In the genomic region with DNA sequence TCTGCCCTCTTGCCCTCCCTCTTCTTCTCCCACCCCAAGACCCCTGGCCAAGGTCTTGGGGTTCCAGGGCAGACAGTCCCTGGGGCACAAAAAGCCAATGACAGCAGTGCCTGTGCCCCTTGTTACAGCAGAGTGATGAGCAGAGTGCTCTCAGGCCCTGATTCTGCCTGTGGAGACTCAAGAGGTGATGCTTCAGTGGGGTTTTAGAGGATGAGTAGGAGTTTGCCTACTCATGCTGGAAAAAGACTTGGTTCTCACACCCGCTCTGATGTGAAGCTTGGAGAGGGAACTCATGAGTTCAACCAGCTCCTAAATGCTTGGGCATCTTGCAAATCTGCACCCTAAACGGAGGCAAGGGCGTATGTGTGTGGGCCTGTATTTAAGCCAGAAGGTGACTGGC, we compare ENCODE assay signal across 32 cellular contexts. TPM values are rescaled to one million over a fixed set of nuclear protein-coding genes. Genes with fewer than 3 reads are reported as not detected.
"Had no signal": no experiment of that assay in that cellular context is flagged by ENCODE, and none has a peak within 500 bp of the region (broad histone marks: within the 10 kb centered on the region; RNA-seq: fewer than 3 reads in every experiment).

No MANE protein-coding gene starts in this region.

- H3K27me3 ChIP-seq: body of pancreas, breast epithelium, cardiac muscle cell had no signal

- H3K27ac Mint-ChIP-seq: activated CD4-positive, alpha-beta memory T cell treated with anti-CD3 and anti-CD28 coated beads, Interleukin-2, amount 10 ng/mL, durations not matched to agents 7 days and 5 days; activated CD4-positive, alpha-beta T cell treated with anti-CD3 and anti-CD28 coated beads, Interleukin-2, amount 10 ng/mL, durations not matched to agents 7 days and 5 days; activated naive CD8-positive, alpha-beta T cell; activated T-cell treated with anti-CD3 and anti-CD28 coated beads, Interleukin-2, amount 50 U/mL, for 24 hours; activated T-cell treated with anti-CD3 and anti-CD28 coated beads, Interleukin-2, amount 50 U/mL, for 72 hours; dendritic cell treated with granulocyte-macrophage colony-stimulating factor and Interleukin-4, amounts not matched to agents 40 ng/mL and 50 ng/mL, for 4 days; effector memory CD8-positive, alpha-beta T cell; WTC11 had no signal

- DNase-seq: activated CD4-positive, alpha-beta memory T cell treated with anti-CD3 and anti-CD28 coated beads, Interleukin-2, amount 10 ng/mL, durations not matched to agents 7 days and 5 days; activated CD4-positive, alpha-beta T cell treated with anti-CD3 and anti-CD28 coated beads for 1 hour; activated CD4-positive, alpha-beta T cell treated with anti-CD3 and anti-CD28 coated beads for 4 hours; activated CD4-positive, alpha-beta T cell treated with anti-CD3 and anti-CD28 coated beads, Interleukin-2, amount 10 ng/mL, durations not matched to agents 7 days and 5 days; activated CD4-positive, alpha-beta T cell treated with anti-CD3 and anti-CD28 coated beads, Interleukin-2, amount 50 U/mL, for 4 hours; activated CD8-positive, alpha-beta memory T cell treated with anti-CD3 and anti-CD28 coated beads, Interleukin-2, amount 50 U/mL, for 48 hours; activated gamma-delta T cell treated with Interleukin-2 at 50 U/mL for 16 hours; activated naive CD4-positive, alpha-beta T cell treated with anti-CD3 and anti-CD28 coated beads, Interleukin-2, amount 50 U/mL, for 16 hours; activated naive CD4-positive, alpha-beta T cell treated with Interleukin-2 at 50 U/mL for 16 hours; activated T-cell treated with anti-CD3 and anti-CD28 coated beads for 4 hours; activated T-cell treated with anti-CD3 and anti-CD28 coated beads, Interleukin-2, amount 50 U/mL, for 24 hours; activated T-cell treated with anti-CD3 and anti-CD28 coated beads, Interleukin-2, amount 50 U/mL, for 72 hours; amniotic stem cell; aorta; body of pancreas; effector CD4-positive, alpha-beta T cell; effector memory CD8-positive, alpha-beta T cell; erythroblast; foreskin melanocyte; T-helper 2 cell had no signal

- H3K36me3 ChIP-seq: breast epithelium, cardiac muscle cell, esophagus muscularis mucosa, gastroesophageal sphincter had no signal

- H3K9me3 Mint-ChIP-seq: activated CD4-positive, alpha-beta memory T cell treated with anti-CD3 and anti-CD28 coated beads, Interleukin-2, amount 10 ng/mL, durations not matched to agents 7 days and 5 days; activated CD4-positive, alpha-beta T cell treated with anti-CD3 and anti-CD28 coated beads, Interleukin-2, amount 10 ng/mL, durations not matched to agents 7 days and 5 days; activated T-cell treated with anti-CD3 and anti-CD28 coated beads, Interleukin-2, amount 50 U/mL, for 24 hours; activated T-cell treated with anti-CD3 and anti-CD28 coated beads, Interleukin-2, amount 50 U/mL, for 72 hours; central memory CD8-positive, alpha-beta T cell; dendritic cell treated with granulocyte-macrophage colony-stimulating factor and Interleukin-4, amounts not matched to agents 40 ng/mL and 50 ng/mL, for 4 days; effector memory CD8-positive, alpha-beta T cell; WTC11 had no signal

- H3K9me3 ChIP-seq: body of pancreas, breast epithelium, esophagus muscularis mucosa, gastroesophageal sphincter had no signal

- H3K27ac ChIP-seq: body of pancreas, breast epithelium, cardiac muscle cell, coronary artery, esophagus muscularis mucosa, gastroesophageal sphincter, VCaP had no signal

- ATAC-seq: activated T-cell treated with anti-CD3 and anti-CD28 coated beads, Interleukin-2, amount 50 U/mL, for 72 hours; body of pancreas; effector memory CD8-positive, alpha-beta T cell; gastroesophageal sphincter; WTC11 had no signal

- FAIRE-seq: TTC549 had no signal

- H3K4me3 Mint-ChIP-seq: activated CD4-positive, alpha-beta memory T cell treated with anti-CD3 and anti-CD28 coated beads, Interleukin-2, amount 10 ng/mL, durations not matched to agents 7 days and 5 days; activated CD4-positive, alpha-beta T cell treated with anti-CD3 and anti-CD28 coated beads, Interleukin-2, amount 10 ng/mL, durations not matched to agents 7 days and 5 days; activated naive CD8-positive, alpha-beta T cell; activated T-cell treated with anti-CD3 and anti-CD28 coated beads, Interleukin-2, amount 50 U/mL, for 24 hours; activated T-cell treated with anti-CD3 and anti-CD28 coated beads, Interleukin-2, amount 50 U/mL, for 72 hours; central memory CD8-positive, alpha-beta T cell; dendritic cell treated with granulocyte-macrophage colony-stimulating factor and Interleukin-4, amounts not matched to agents 40 ng/mL and 50 ng/mL, for 4 days; effector memory CD8-positive, alpha-beta T cell; WTC11 had no signal

- H3K4me1 Mint-ChIP-seq: activated CD4-positive, alpha-beta memory T cell treated with anti-CD3 and anti-CD28 coated beads, Interleukin-2, amount 10 ng/mL, durations not matched to agents 7 days and 5 days; central memory CD8-positive, alpha-beta T cell had no signal

- H3K4me3 ChIP-seq: body of pancreas, breast epithelium, cardiac muscle cell, coronary artery, esophagus muscularis mucosa, gastroesophageal sphincter had no signal

- H3K4me1 ChIP-seq: body of pancreas, breast epithelium, gastroesophageal sphincter had no signal

- H3K36me3 Mint-ChIP-seq: activated naive CD8-positive, alpha-beta T cell; WTC11 had no signal

RNA-seq across cellular contexts. Expression of gene CAMK2B, which starts 58.2 kb away (rescaled TPM):
- total RNA-seq: activated CD4-positive, alpha-beta T cell treated with anti-CD3 and anti-CD28 coated beads, Interleukin-2, amount 10 ng/mL, durations not matched to agents 7 days and 5 days; T-helper 1 cell treated with Interleukin-12 subunit alpha and Interleukin-12 subunit beta and Interleukin-4 antibody, amounts not matched to agents 30 ng/mL and 1 ng/mL, for 36 hours had no signal
